Comparison of ENCODE assay signal across 19 cellular contexts in the genomic region with DNA sequence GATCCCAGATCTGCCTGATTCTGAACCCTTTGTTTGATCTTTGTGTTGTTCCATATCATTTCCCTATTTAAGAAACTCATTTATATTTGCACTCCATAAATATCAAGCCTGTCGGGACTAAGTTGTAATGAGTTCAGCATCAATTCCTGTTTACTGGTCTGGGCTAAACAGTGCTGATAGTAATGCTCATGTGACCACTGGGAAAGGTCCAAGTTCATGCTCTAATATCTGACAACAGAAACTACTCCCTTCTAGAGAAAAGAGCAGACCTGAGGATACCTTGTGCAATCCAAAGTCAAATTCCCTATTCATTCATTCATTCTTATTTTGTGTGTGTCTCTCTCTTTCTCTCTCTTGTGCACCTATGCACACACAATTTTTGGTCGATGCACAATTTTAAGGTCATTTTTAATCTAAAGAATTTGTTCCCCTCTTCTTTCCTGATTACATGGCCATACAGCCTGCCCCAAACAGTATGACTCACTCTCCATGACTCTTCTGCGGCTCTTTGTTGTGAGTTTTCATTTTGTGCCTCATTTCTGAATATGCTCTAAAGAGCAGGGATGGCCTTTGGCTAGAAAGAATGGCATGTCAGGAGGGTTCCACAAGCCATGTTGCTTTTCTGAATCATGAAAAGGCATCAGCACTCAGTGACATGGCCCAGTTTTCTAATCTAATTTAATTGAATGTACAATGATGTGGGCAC.
DNase-seq lines count a peak whose midpoint lies in the region; FAIRE-seq and TF ChIP-seq lines count a peak whose summit lies in the region.
"Had no signal": no experiment of that assay in that cellular context is flagged by ENCODE, and none has a peak within 500 bp of the region (broad histone marks: within the 10 kb centered on the region; RNA-seq: fewer than 3 reads in every experiment).

No MANE protein-coding gene starts in this region.

- no peaks in the 10 kb centered on the region for H3K27me3 Mint-ChIP-seq in astrocyte (ENCODE audit: low read depth, unreplicated experiment)
- H3K27me3 Mint-ChIP-seq: naive B cell had no signal

- no peaks in the 10 kb centered on the region for H3K36me3 Mint-ChIP-seq in astrocyte (ENCODE audit: low read depth, unreplicated experiment)
- H3K36me3 Mint-ChIP-seq: naive B cell had no signal

- no peak overlapping the region for H2AFZ ChIP-seq in astrocyte (ENCODE audit: low read depth, low read length)

- no peak overlapping the region for H3K4me3 Mint-ChIP-seq in astrocyte (ENCODE audit: unreplicated experiment)
- H3K4me3 Mint-ChIP-seq: naive B cell had no signal

- intact Hi-C loops in spleen (cut with DNase I; ENCODE audit: low total_unique reads) (no loop called here), esophagus squamous epithelium (cut with DNase I) (no loop called here)

- H3K4me3 ChIP-seq in astrocyte (ENCODE audit: insufficient read depth, low read depth, low read length) (no peak overlapping the region), fibroblast of villous mesenchyme (ENCODE audit: low read depth, low read length) (no peak overlapping the region), spleen (no peak overlapping the region), esophagus squamous epithelium (no peak overlapping the region)
- H3K4me3 ChIP-seq: coronary artery had no signal

- H3K9me3 Mint-ChIP-seq in astrocyte (ENCODE audit: unreplicated experiment), result no peaks in the 10 kb centered on the region
- H3K9me3 Mint-ChIP-seq: naive B cell had no signal

- WGBS in spleen, 5 donors, result 82 to 91% (median 88%) methylated on average over 3 of the region's 3 CpGs
- WGBS in esophagus squamous epithelium, 2 donors, result 70 to 78% methylated on average over 3 of the region's 3 CpGs

- no peak overlapping the region for H3K4me2 ChIP-seq in astrocyte (ENCODE audit: low read length)

- TF ChIP-seq POLR2A in spleen (IDR thresholded peaks at IDR 0.05) (no peak), esophagus squamous epithelium (IDR thresholded peaks at IDR 0.05) (no peak)

- no peaks in the 10 kb centered on the region for H3K79me2 ChIP-seq in astrocyte (ENCODE audit: insufficient read depth, low read length)

- peaks cover 5% of the 10 kb centered on the region for H3K4me1 Mint-ChIP-seq in astrocyte (ENCODE audit: low read depth, unreplicated experiment)
- H3K4me1 Mint-ChIP-seq: naive B cell had no signal

- no peaks in the 10 kb centered on the region for H3K9me3 ChIP-seq in astrocyte (ENCODE audit: insufficient read depth, low read depth, low read length)
- H3K9me3 ChIP-seq in spleen, result no peaks in the 10 kb centered on the region
- H3K9me3 ChIP-seq in esophagus squamous epithelium, result no peaks in the 10 kb centered on the region

- no peak overlapping the region for H3K27ac ChIP-seq in astrocyte (ENCODE audit: low read depth, low read length)
- H3K27ac ChIP-seq in spleen, result no peak overlapping the region
- H3K27ac ChIP-seq in esophagus squamous epithelium, result no peak overlapping the region
- H3K27ac ChIP-seq: coronary artery, epithelial cell of prostate had no signal

- no peak overlapping the region for H3K27ac Mint-ChIP-seq in astrocyte (ENCODE audit: unreplicated experiment)
- H3K27ac Mint-ChIP-seq: naive B cell had no signal

- peak; percentile 81 for FAIRE-seq in astrocyte (lab: Jason Lieb, UNC)

- no peak for TF ChIP-seq CTCF in astrocyte (IDR thresholded peaks at IDR 0.05; ENCODE audit: insufficient read depth, low read depth, low read length)
- no peak for TF ChIP-seq CTCF in fibroblast of villous mesenchyme (IDR thresholded peaks at IDR 0.05; ENCODE audit: insufficient read depth, low read depth, low read length)
- no peak for TF ChIP-seq CTCF in spleen (IDR thresholded peaks at IDR 0.05 in 8 of 11, conservative IDR thresholded peaks at IDR 0.05 in 3 of 11)
- no peak for TF ChIP-seq CTCF in esophagus squamous epithelium (IDR thresholded peaks at IDR 0.05)

- H3K27me3 ChIP-seq in astrocyte (ENCODE audit: insufficient read depth, low read length) (no peaks in the 10 kb centered on the region), spleen (replicated peaks in 1 of 7) (no peaks in the 10 kb centered on the region), esophagus squamous epithelium (no peaks in the 10 kb centered on the region)

- peak; percentile 27 for DNase-seq in HT1080 (ENCODE audit: low read depth)
- DNase-seq in astrocyte (ENCODE audit: low read depth), result peak; percentile 39
- DNase-seq in fibroblast of villous mesenchyme (ENCODE audit: low read depth), result peak; percentile 45
- peak; percentile 10 for DNase-seq in renal cortical epithelial cell (ENCODE audit: low read depth)
- no peak for DNase-seq in spleen
- no peak for DNase-seq in NCI-H1930 (lab: John Stamatoyannopoulos, UW)
- no peak for DNase-seq in esophagus squamous epithelium (lab: John Stamatoyannopoulos, UW)
- DNase-seq: activated CD8-positive, alpha-beta memory T cell treated with anti-CD3 and anti-CD28 coated beads, Interleukin-2, amount 50 U/mL, for 48 hours; activated gamma-delta T cell treated with Interleukin-2 at 50 U/mL for 16 hours; anterior cingulate cortex; head of caudate nucleus; Kasumi-1; naive B cell; NCI-H1436; NCI-H2171 treated with DMSO at 0.1 percent for 48 hours; NCI-H748 treated with DMSO at 0.1 percent for 48 hours; stimulated activated CD4-positive, alpha-beta T cell treated with anti-CD3 and anti-CD28 coated beads, Interleukin-4, amount 100 ng/mL, for 1 hour had no signal

- no peak overlapping the region for H3K9ac ChIP-seq in astrocyte (ENCODE audit: low read length)

- no peaks in the 10 kb centered on the region for H4K20me1 ChIP-seq in astrocyte (ENCODE audit: insufficient read depth, low read length)

- H3K36me3 ChIP-seq in astrocyte (ENCODE audit: insufficient read depth, low read length) (no peaks in the 10 kb centered on the region), spleen (no peaks in the 10 kb centered on the region), esophagus squamous epithelium (no peaks in the 10 kb centered on the region)

- no peaks in the 10 kb centered on the region for H3K4me1 ChIP-seq in astrocyte (ENCODE audit: insufficient read depth, low read length)
- H3K4me1 ChIP-seq in spleen, result no peaks in the 10 kb centered on the region
- no peaks in the 10 kb centered on the region for H3K4me1 ChIP-seq in esophagus squamous epithelium

Comparison
In these comparisons a context has a peak if more than half of its experiments do, and no peak if none do; other contexts are left out.
1. DNase-seq: peak in HT1080 (single experiment), astrocyte (single experiment), fibroblast of villous mesenchyme (single experiment) and renal cortical epithelial cell (single experiment); none in spleen (single experiment), NCI-H1930 (0 of 2) and esophagus squamous epithelium (single experiment).